ENCODE assay signal across 8 cellular contexts in genomic region chr1:192807968-192808587, GRCh38. TPM values are rescaled to one million over a fixed set of nuclear protein-coding genes. Genes with fewer than 3 reads are reported as not detected.
DNase-seq lines count a peak whose midpoint lies in the region; ATAC-seq and TF ChIP-seq lines count a peak whose summit lies in the region.

No MANE protein-coding gene starts in this region.

- H3K4me3 ChIP-seq in hepatocyte (peak overlapping the region; percentile 31), skeletal muscle cell (ENCODE audit: low read depth, low read length) (peak overlapping the region; percentile 96)

- peaks cover 7% of the 10 kb centered on the region for H3K27me3 Mint-ChIP-seq in activated T-helper 2 cell treated with anti-CD3 and anti-CD28 coated beads, Interferon-gamma antibody, Interleukin-2, Interleukin-4, amounts not matched to agents 10 μg/mL and 5 μg/mL and 100 μg/mL, durations not matched to agents 14 hours and 24 hours and 36 hours (ENCODE audit: low read depth)

- no peak for TF ChIP-seq CTCF in C4-2B (conservative IDR thresholded peaks at IDR 0.05)
- TF ChIP-seq CTCF in hepatocyte (IDR thresholded peaks at IDR 0.05; ENCODE audit: poor library complexity), result no peak

- H3K27ac ChIP-seq in C4-2B, result peak overlapping the region; percentile 76
- H3K27ac ChIP-seq in hepatocyte, result peak overlapping the region; percentile 90

- ATAC-seq in sciatic nerve (no peak), GM18870 (IDR thresholded peaks at IDR 0.05; ENCODE audit: unreplicated experiment) (no peak)

- peak overlapping the region; percentile 47 for H3K27ac Mint-ChIP-seq in activated T-helper 2 cell treated with anti-CD3 and anti-CD28 coated beads, Interferon-gamma antibody, Interleukin-2, Interleukin-4, amounts not matched to agents 10 μg/mL and 5 μg/mL and 100 μg/mL, durations not matched to agents 14 hours and 24 hours and 36 hours

- no peaks in the 10 kb centered on the region for H3K27me3 ChIP-seq in hepatocyte

- no peaks in the 10 kb centered on the region for H3K9me2 ChIP-seq in hepatocyte (replicated peaks; ENCODE audit: insufficient read depth)

- peaks cover 15% of the 10 kb centered on the region for H3K4me1 ChIP-seq in hepatocyte (ENCODE audit: insufficient read depth)

- intact Hi-C loops in activated T-helper 2 cell treated with anti-CD3 and anti-CD28 coated beads, Interferon-gamma antibody, Interleukin-2, Interleukin-4, amounts not matched to agents 10 μg/mL and 5 μg/mL and 100 μg/mL, durations not matched to agents 14 hours and 24 hours and 36 hours (cut with micrococcal nuclease), result loop anchor here (1.0 to 10.0 kb wide), 14 partner anchors 105 to 1487 kb away; partner anchors contain the start of genes GLRX2 and RGS1
- intact Hi-C loops in sciatic nerve (cut with DNase I), result no loop called here

- H3K9me3 ChIP-seq in hepatocyte (ENCODE audit: low read depth), result no peaks in the 10 kb centered on the region

- H3K4me1 Mint-ChIP-seq in activated T-helper 2 cell treated with anti-CD3 and anti-CD28 coated beads, Interferon-gamma antibody, Interleukin-2, Interleukin-4, amounts not matched to agents 10 μg/mL and 5 μg/mL and 100 μg/mL, durations not matched to agents 14 hours and 24 hours and 36 hours (ENCODE audit: low read depth), result peaks cover 38% of the 10 kb centered on the region

- peak; percentile 38 for DNase-seq in HS-5 (ENCODE audit: low read depth)
- peak; percentile 10 for DNase-seq in activated T-helper 2 cell treated with anti-CD3 and anti-CD28 coated beads, Interferon-gamma antibody, Interleukin-2, Interleukin-4, amounts not matched to agents 10 μg/mL and 5 μg/mL and 100 μg/mL, durations not matched to agents 14 hours and 24 hours and 36 hours (ENCODE audit: low spot score)
- DNase-seq in hepatocyte (ENCODE audit: low spot score), result peak; percentile 39
- no peak for DNase-seq in skeletal muscle cell (ENCODE audit: low read depth)
- no peak for DNase-seq in sciatic nerve (ENCODE audit: low spot score)
- no peak for DNase-seq in NCI-H446 (lab: John Stamatoyannopoulos, UW)

- H3K36me3 Mint-ChIP-seq in activated T-helper 2 cell treated with anti-CD3 and anti-CD28 coated beads, Interferon-gamma antibody, Interleukin-2, Interleukin-4, amounts not matched to agents 10 μg/mL and 5 μg/mL and 100 μg/mL, durations not matched to agents 14 hours and 24 hours and 36 hours (ENCODE audit: low read depth), result peaks cover 18% of the 10 kb centered on the region

- H4K20me1 ChIP-seq in hepatocyte (ENCODE audit: insufficient read depth, poor library complexity, severe bottlenecking), result peaks cover 14% of the 10 kb centered on the region

- no peaks in the 10 kb centered on the region for H3K9me3 Mint-ChIP-seq in activated T-helper 2 cell treated with anti-CD3 and anti-CD28 coated beads, Interferon-gamma antibody, Interleukin-2, Interleukin-4, amounts not matched to agents 10 μg/mL and 5 μg/mL and 100 μg/mL, durations not matched to agents 14 hours and 24 hours and 36 hours

- peak overlapping the region; percentile 95 for H3K4me3 Mint-ChIP-seq in activated T-helper 2 cell treated with anti-CD3 and anti-CD28 coated beads, Interferon-gamma antibody, Interleukin-2, Interleukin-4, amounts not matched to agents 10 μg/mL and 5 μg/mL and 100 μg/mL, durations not matched to agents 14 hours and 24 hours and 36 hours (ENCODE audit: low read depth)

- peak overlapping the region; percentile 62 for H2AFZ ChIP-seq in hepatocyte

- WGBS in hepatocyte (ENCODE audit: low lambda C conversion rate, missing lambda C conversion rate), result 8% methylated on average over 12 of the region's 13 CpGs

- H3K79me2 ChIP-seq in hepatocyte, result peaks cover 20% of the 10 kb centered on the region

- peaks cover 10% of the 10 kb centered on the region for H3K36me3 ChIP-seq in hepatocyte (replicated peaks; ENCODE audit: insufficient read depth, low read depth)

- H3K4me2 ChIP-seq in hepatocyte, result peak overlapping the region; percentile 87

RNA-seq across cellular contexts. Expression of gene RGS2, which starts 0.8 kb away (rescaled TPM):
- 5.0 and 5.8 TPM in 2 replicates for total RNA-seq in activated T-helper 2 cell treated with anti-CD3 and anti-CD28 coated beads, Interferon-gamma antibody, Interleukin-2, Interleukin-4, amounts not matched to agents 10 μg/mL and 5 μg/mL and 100 μg/mL, durations not matched to agents 14 hours and 24 hours and 36 hours
- 168 and 196 TPM in 2 replicates for total RNA-seq in hepatocyte
- polyA plus RNA-seq in hepatocyte, result 263 and 283 TPM in 2 replicates
- total RNA-seq in sciatic nerve, result 42.5 TPM

Comparison
In these comparisons a context has a peak if more than half of its experiments do, and no peak if none do; other contexts are left out.
1. DNase-seq: peak in HS-5 (single experiment), activated T-helper 2 cell treated with anti-CD3 and anti-CD28 coated beads, Interferon-gamma antibody, Interleukin-2, Interleukin-4, amounts not matched to agents 10 μg/mL and 5 μg/mL and 100 μg/mL, durations not matched to agents 14 hours and 24 hours and 36 hours (single experiment) and hepatocyte (single experiment); none in skeletal muscle cell (single experiment), sciatic nerve (single experiment) and NCI-H446 (0 of 2).